In the genomic region with DNA sequence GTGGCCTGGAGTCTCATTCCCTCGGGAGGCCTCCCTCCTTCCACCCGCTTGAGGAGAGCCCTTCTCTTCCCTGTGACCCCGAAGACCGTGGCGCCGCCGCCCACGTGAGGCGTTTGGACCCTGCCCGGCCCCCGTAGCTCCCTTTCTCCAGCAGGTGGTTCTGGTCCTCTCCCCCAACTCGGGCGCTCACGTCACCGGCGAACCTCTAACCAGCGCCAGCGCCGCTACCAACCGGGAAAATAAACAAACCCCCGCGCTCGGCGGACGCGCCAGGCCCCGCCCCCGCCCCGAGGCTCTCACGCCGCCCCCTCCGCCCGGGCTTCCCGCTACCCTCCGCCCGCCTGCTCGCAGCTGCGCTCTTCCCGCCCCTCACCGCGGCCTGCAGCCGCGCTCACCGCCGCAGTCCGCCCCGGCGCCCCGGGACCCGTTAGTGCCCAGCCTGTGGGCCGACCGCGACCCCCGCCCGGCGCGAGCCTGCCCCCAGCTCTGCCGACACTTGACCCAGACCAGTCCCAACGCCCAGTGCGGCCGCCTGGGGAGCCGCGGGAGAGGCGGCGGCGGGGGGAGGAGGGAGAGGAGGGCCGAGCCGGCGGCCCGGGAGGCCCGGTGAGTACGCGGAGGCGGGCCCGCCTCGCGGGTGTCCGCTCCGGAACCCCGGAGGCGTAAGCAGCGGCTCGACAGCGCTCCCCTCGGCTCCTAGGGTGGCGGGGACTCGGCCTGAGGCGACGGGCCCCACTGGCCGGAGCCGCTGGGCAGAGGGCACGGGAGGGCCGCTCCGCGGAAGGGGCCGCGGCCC, we compare ENCODE assay signal across 8 cellular contexts.
A peak's percentile ranks its signal among the peaks of the same experiment; 100 is the strongest.
DNase-seq lines count a peak whose midpoint lies in the region; ATAC-seq lines count a peak whose summit lies in the region.
"Not testable (repeated sequence)": the region's sequence is repeated elsewhere in the genome, so short reads cannot be mapped to it uniquely, and the experiment has no call there.

No MANE protein-coding gene starts in this region.

- not testable (repeated sequence) for H3K9me3 ChIP-seq in HUES64 (ENCODE audit: insufficient read depth, low read depth, low read length)

- not testable (repeated sequence) for H3K4me1 ChIP-seq in HUES64 (ENCODE audit: insufficient read depth, low read length)

- ATAC-seq in GM21528 (IDR thresholded peaks at IDR 0.05; ENCODE audit: low FRiP score, unreplicated experiment): peak; percentile 82

- peak overlapping the region; percentile 84 for H3K4me3 ChIP-seq in HUES64 (ENCODE audit: low read length)

- peak overlapping the region; percentile 70; the same call in 1 of the 2 replicates for H3K27ac ChIP-seq in HUES64 (ENCODE audit: low read depth, low read length)

- not testable (repeated sequence) for H3K36me3 ChIP-seq in HUES64 (ENCODE audit: insufficient read depth, low read length)

- peak overlapping the region; percentile 70 for H3K9ac ChIP-seq in HUES64 (ENCODE audit: low read depth, low read length)

- DNase-seq in DMS153 treated with DMSO at 0.1 percent for 48 hours (lab: John Stamatoyannopoulos, UW; ENCODE audit: unreplicated experiment): peak; percentile 35
- peak; percentile 77 for DNase-seq in OCI-M1 (lab: John Stamatoyannopoulos, UW)
- peak; percentile 70 to 80 for DNase-seq in activated T-cell treated with anti-CD3 and anti-CD28 coated beads, Interleukin-2, amount 50 U/mL, for 48 hours
- peak; percentile 48 for DNase-seq in fibroblast of gingiva (ENCODE audit: low read depth)
- DNase-seq in myocyte (ENCODE audit: low read depth): peak; percentile 76
- peak; percentile 46 to 54 for DNase-seq in stimulated activated CD8-positive, alpha-beta memory T cell treated with anti-CD3 and anti-CD28 coated beads, Interleukin-7, amount 100 ng/mL, for 1 hour (ENCODE audit: low read depth in 2 of 2)

- not testable (repeated sequence) for H3K27me3 ChIP-seq in HUES64 (ENCODE audit: insufficient read depth, low read length)

- WGBS in HUES64: under 1% methylated on average over 91 of the region's 97 CpGs

Comparison
In these comparisons a context has a peak if more than half of its experiments do, and no peak if none do; other contexts are left out.
1. Peak in every context shown above with its lines: DNase-seq, ATAC-seq, H3K4me3 ChIP-seq and H3K27ac ChIP-seq.